ENCODE assay signal across 21 cellular contexts in genomic region chr9:3468407-3469205, GRCh38. TPM values are rescaled to one million over a fixed set of nuclear protein-coding genes. Genes with fewer than 3 reads are reported as not detected.
A peak's percentile ranks its signal among the peaks of the same experiment; 100 is the strongest.
DNase-seq lines count a peak whose midpoint lies in the region; FAIRE-seq and TF ChIP-seq lines count a peak whose summit lies in the region.
"Had no signal": no experiment of that assay in that cellular context is flagged by ENCODE, and none has a peak within 500 bp of the region (broad histone marks: within the 10 kb centered on the region; RNA-seq: fewer than 3 reads in every experiment).

No MANE protein-coding gene starts in this region.

- TF ChIP-seq POLR2A in GM12891 (IDR thresholded peaks at IDR 0.05; ENCODE audit: low read depth, low read length), result no peak

- H3K9ac ChIP-seq in OCI-LY1 (ENCODE audit: low read length) (peak overlapping the region; percentile 27), iPS-20b (ENCODE audit: low read depth, low read length) (peak overlapping the region; percentile 57; the same call in 1 of the 2 replicates)
- H3K9ac ChIP-seq: parathyroid adenoma had no signal

- peaks cover 12% of the 10 kb centered on the region; the same call in 1 of the 2 replicates for H3K79me2 ChIP-seq in OCI-LY1 (ENCODE audit: insufficient read depth, low read length)
- H3K79me2 ChIP-seq: parathyroid adenoma had no signal

- peak overlapping the region; percentile 61 for H3K27ac ChIP-seq in OCI-LY1 (ENCODE audit: low read depth, low read length, poor library complexity, severe bottlenecking)
- peak overlapping the region; percentile 5 for H3K27ac ChIP-seq in iPS-20b (ENCODE audit: low read length)
- H3K27ac ChIP-seq: colonic mucosa, epithelial cell of prostate, parathyroid adenoma had no signal

- H2AFZ ChIP-seq in OCI-LY1 (ENCODE audit: low read length), result no peak overlapping the region
- H2AFZ ChIP-seq: parathyroid adenoma had no signal

- TF ChIP-seq RAD21 in Ishikawa (IDR thresholded peaks at IDR 0.05; ENCODE audit: low read depth), result no peak

- no peaks in the 10 kb centered on the region for H3F3A ChIP-seq in OCI-LY1 (ENCODE audit: insufficient read depth, low read length)

- H3K27me3 ChIP-seq in OCI-LY1 (ENCODE audit: insufficient read depth, low read length), result no peaks in the 10 kb centered on the region
- H3K27me3 ChIP-seq in iPS-20b (ENCODE audit: insufficient read depth, low read length), result no peaks in the 10 kb centered on the region
- H3K27me3 ChIP-seq: colonic mucosa had no signal

- no peak for FAIRE-seq in GM12891 (lab: Jason Lieb, UNC)
- FAIRE-seq: H54, HepG2 had no signal

- no peaks in the 10 kb centered on the region for H3K9me2 ChIP-seq in OCI-LY1 (ENCODE audit: low read depth, low read length)

- TF ChIP-seq EP300 in Ishikawa (IDR thresholded peaks at IDR 0.05; ENCODE audit: borderline replicate concordance), result peak; percentile 26; the same call in 1 of the 2 replicates

- H3K4me2 ChIP-seq in OCI-LY1 (ENCODE audit: low read length), result peak overlapping the region; percentile 62; the same call in 1 of the 2 replicates

- H3K4me3 ChIP-seq in AG10803 (ENCODE audit: low read length) (no peak overlapping the region), OCI-LY1 (ENCODE audit: low read depth, low read length, poor library complexity, severe bottlenecking) (peak overlapping the region; percentile 28), iPS-20b (ENCODE audit: low read length) (no peak overlapping the region)
- H3K4me3 ChIP-seq: colonic mucosa had no signal

- no peaks in the 10 kb centered on the region for H4K20me1 ChIP-seq in OCI-LY1 (ENCODE audit: insufficient read depth, low read length)

- H3K4me1 ChIP-seq in OCI-LY1 (ENCODE audit: insufficient read depth, low read length, severe bottlenecking) (peaks cover 39% of the 10 kb centered on the region), iPS-20b (ENCODE audit: insufficient read depth, low read length) (peaks cover 13% of the 10 kb centered on the region)
- H3K4me1 ChIP-seq: colonic mucosa had no signal

- 0 out of 2 replicates have a peak, but pooled peaks cover 3% of the 10 kb centered on the region for H3K9me3 ChIP-seq in OCI-LY1 (ENCODE audit: low read length)
- H3K9me3 ChIP-seq in iPS-20b (ENCODE audit: insufficient read depth, low read depth, low read length), result no peaks in the 10 kb centered on the region
- H3K9me3 ChIP-seq: colonic mucosa had no signal

- no peaks in the 10 kb centered on the region for H3K36me3 ChIP-seq in OCI-LY1 (ENCODE audit: insufficient read depth, low read length)
- H3K36me3 ChIP-seq in iPS-20b (ENCODE audit: insufficient read depth, low read depth, low read length), result no peaks in the 10 kb centered on the region
- H3K36me3 ChIP-seq: colonic mucosa had no signal

- DNase-seq in AG10803 (ENCODE audit: low read depth) (peak; percentile 77), NCI-H2196 treated with DMSO at 0.1 percent for 48 hours (lab: John Stamatoyannopoulos, UW; ENCODE audit: unreplicated experiment) (no peak), GM12891 (ENCODE audit: insufficient read length, low spot score) (no peak), mesenteric fat pad (ENCODE audit: low spot score) (no peak), NCI-H2029 (lab: John Stamatoyannopoulos, UW) (no peak)
- DNase-seq: activated CD4-positive, alpha-beta T cell treated with anti-CD3 and anti-CD28 coated beads, Interleukin-2, amount 50 U/mL, for 4 hours; activated naive CD4-positive, alpha-beta T cell treated with anti-CD3 and anti-CD28 coated beads, Interleukin-2, amount 50 U/mL, for 16 hours; activated T-cell treated with anti-CD3 and anti-CD28 coated beads for 4 hours; CD8-positive, alpha-beta memory T cell; colonic mucosa; DMS79 treated with DMSO at 0.1 percent for 48 hours; left ventricle myocardium superior; NCI-H187 treated with DMSO at 0.1 percent for 48 hours; stimulated activated CD4-positive, alpha-beta T cell treated with anti-CD3 and anti-CD28 coated beads, Interleukin-4, amount 100 ng/mL, for 1 hour had no signal

- no peak for TF ChIP-seq CTCF in AG10803 (conservative IDR thresholded peaks at IDR 0.05; ENCODE audit: low read length)
- TF ChIP-seq CTCF in OCI-LY1 (IDR thresholded peaks at IDR 0.05; ENCODE audit: low read length), result no peak

TF ChIP-seq in Ishikawa, 13 proteins besides CTCF, POLR2A, EP300 and RAD21:
- TF ChIP-seq TEAD4 (IDR thresholded peaks at IDR 0.05), result no peak; the same call in 1 of the 2 replicates
- TF ChIP-seq TCF12 (IDR thresholded peaks at IDR 0.05; ENCODE audit: low read depth), result 0 out of 2 replicates have a peak, but pooled peaks have one; percentile 26

TF ChIP-seq in GM12891, 5 proteins besides CTCF, POLR2A, EP300 and RAD21:
- TF ChIP-seq POLR2AphosphoS5 (IDR thresholded peaks at IDR 0.05; ENCODE audit: low read depth, low read length) (no peak), PAX5 (IDR thresholded peaks at IDR 0.05; ENCODE audit: insufficient read depth, low read length, severe bottlenecking) (no peak)

RNA-seq across cellular contexts. Expression of gene RFX3, which starts 57.2 kb away (rescaled TPM):
- polyA plus RNA-seq in GM12891 (2012; ENCODE audit: low read depth, missing spikeins), result 2.8 TPM
- total RNA-seq in mesenteric fat pad, result 10.8 TPM
